Comparison of ENCODE assay signal across 12 cellular contexts in the genomic region with DNA sequence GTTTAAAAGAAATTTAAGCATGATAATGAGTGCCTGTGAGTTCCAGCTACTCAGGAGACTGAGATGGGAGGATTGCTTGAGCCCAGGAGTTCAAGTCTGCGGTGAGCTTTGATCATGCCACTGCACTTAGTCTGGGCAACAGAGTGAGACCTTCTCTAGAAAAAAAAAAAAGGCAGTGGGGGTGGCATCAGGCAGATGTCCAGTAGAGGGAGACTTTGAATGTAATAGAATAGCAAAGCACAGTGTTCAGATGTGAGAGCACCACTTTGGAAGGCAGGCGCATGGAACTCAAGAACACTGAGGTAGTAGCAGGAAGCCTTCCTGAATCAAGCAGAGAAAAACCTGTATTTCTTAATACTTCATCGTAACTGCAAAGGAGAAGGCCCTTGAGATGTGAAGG.
DNase-seq lines count a peak whose midpoint lies in the region; ATAC-seq, FAIRE-seq and TF ChIP-seq lines count a peak whose summit lies in the region.
"Had no signal": no experiment of that assay in that cellular context is flagged by ENCODE, and none has a peak within 500 bp of the region (broad histone marks: within the 10 kb centered on the region; RNA-seq: fewer than 3 reads in every experiment).

No MANE protein-coding gene starts in this region.

- no peak overlapping the region for H3K27ac Mint-ChIP-seq in activated T-helper 1 cell treated with anti-CD3 and anti-CD28 coated beads, Interleukin-12 subunit alpha, Interleukin-12 subunit beta, Interleukin-2, Interleukin-4 antibody, amounts not matched to agents 30 ng/mL and 10 ng/mL and 1 ng/mL, durations not matched to agents 14 hours and 24 hours and 36 hours
- no peak overlapping the region for H3K27ac Mint-ChIP-seq in CD4-positive, alpha-beta T cell

- H3K4me2 ChIP-seq in HepG2 (ENCODE audit: low read depth, low read length): no peak overlapping the region

- in situ Hi-C loops in HepG2 (cut with HindIII; ENCODE audit: extremely low pct_ligation_motif_present, low pct_unique_long_range_greater_than_20kb): no loop called here
- in situ Hi-C loops in astrocyte of the cerebellum (cut with HindIII; ENCODE audit: low sequenced_read_pairs): no loop called here

- H3K4me1 Mint-ChIP-seq in activated T-helper 1 cell treated with anti-CD3 and anti-CD28 coated beads, Interleukin-12 subunit alpha, Interleukin-12 subunit beta, Interleukin-2, Interleukin-4 antibody, amounts not matched to agents 30 ng/mL and 10 ng/mL and 1 ng/mL, durations not matched to agents 14 hours and 24 hours and 36 hours (ENCODE audit: low read depth): no peaks in the 10 kb centered on the region
- no peaks in the 10 kb centered on the region for H3K4me1 Mint-ChIP-seq in CD4-positive, alpha-beta T cell (ENCODE audit: low read depth)
- H3K4me1 Mint-ChIP-seq: naive B cell had no signal

- no peaks in the 10 kb centered on the region for H3K9me3 ChIP-seq in HepG2 (ENCODE audit: low read length)
- H3K9me3 ChIP-seq in right lobe of liver: no peaks in the 10 kb centered on the region
- no peaks in the 10 kb centered on the region for H3K9me3 ChIP-seq in effector memory CD4-positive, alpha-beta T cell (ENCODE audit: control insufficient read depth, low read length)
- H3K9me3 ChIP-seq in CD4-positive, alpha-beta T cell (ENCODE audit: control insufficient read depth, low read length): no peaks in the 10 kb centered on the region

- TF ChIP-seq CTCF in HepG2 (CRISPR knock-in tag; IDR thresholded peaks at IDR 0.05): peak; percentile 19; the same call in 1 of the 2 replicates
- TF ChIP-seq CTCF in right lobe of liver (IDR thresholded peaks at IDR 0.05): peak in 2 of 4 donors; percentile 7 to 17
- peak; percentile 18 for TF ChIP-seq CTCF in astrocyte of the cerebellum (IDR thresholded peaks at IDR 0.05; ENCODE audit: low read depth, low read length, missing control alignments)
- TF ChIP-seq CTCF in CD4-positive, alpha-beta T cell (IDR thresholded peaks at IDR 0.05): no peak

- H3K79me2 ChIP-seq in HepG2 (ENCODE audit: insufficient read depth, low read length): no peaks in the 10 kb centered on the region

- no peak overlapping the region for H3K4me3 Mint-ChIP-seq in activated T-helper 1 cell treated with anti-CD3 and anti-CD28 coated beads, Interleukin-12 subunit alpha, Interleukin-12 subunit beta, Interleukin-2, Interleukin-4 antibody, amounts not matched to agents 30 ng/mL and 10 ng/mL and 1 ng/mL, durations not matched to agents 14 hours and 24 hours and 36 hours
- H3K4me3 Mint-ChIP-seq in CD4-positive, alpha-beta T cell: no peak overlapping the region
- H3K4me3 Mint-ChIP-seq: naive B cell had no signal

- DNase-seq in HepG2 (ENCODE audit: low spot score) (peak; percentile 7), right lobe of liver (no peak), M059J (ENCODE audit: low read depth) (peak; percentile 10), astrocyte of the cerebellum (ENCODE audit: low read depth) (no peak), D341Med (ENCODE audit: low spot score) (no peak)
- DNase-seq in effector memory CD4-positive, alpha-beta T cell: no peak
- DNase-seq in activated T-helper 1 cell treated with anti-CD3 and anti-CD28 coated beads, Interleukin-12 subunit alpha, Interleukin-12 subunit beta, Interleukin-2, Interleukin-4 antibody, amounts not matched to agents 30 ng/mL and 10 ng/mL and 1 ng/mL, durations not matched to agents 14 hours and 24 hours and 36 hours (ENCODE audit: low spot score): no peak
- DNase-seq in CD4-positive, alpha-beta T cell: no peak
- DNase-seq: naive B cell, NCI-H510A treated with DMSO at 0.1 percent for 48 hours, T-helper 2 cell had no signal

- H3K9ac ChIP-seq in HepG2 (ENCODE audit: insufficient read depth, low read depth, low read length): no peak overlapping the region

- H3K36me3 ChIP-seq in HepG2 (replicated peaks in 1 of 2; ENCODE audit: control insufficient read depth in 1 of 2, insufficient read depth in 2 of 2, low read length in 2 of 2) (no peaks in the 10 kb centered on the region), right lobe of liver (no peaks in the 10 kb centered on the region)
- no peaks in the 10 kb centered on the region for H3K36me3 ChIP-seq in effector memory CD4-positive, alpha-beta T cell (ENCODE audit: control insufficient read depth, insufficient read depth, low read length)

- CTCF ChIA-PET in HepG2 (lab: Yijun Ruan, JAX; ENCODE audit: low intra/inter-chr PET ratio, low total read pairs): no interaction called here
- CTCF ChIA-PET in CD4-positive, alpha-beta T cell (lab: Charles Lee): no interaction called here

- H3K36me3 Mint-ChIP-seq in activated T-helper 1 cell treated with anti-CD3 and anti-CD28 coated beads, Interleukin-12 subunit alpha, Interleukin-12 subunit beta, Interleukin-2, Interleukin-4 antibody, amounts not matched to agents 30 ng/mL and 10 ng/mL and 1 ng/mL, durations not matched to agents 14 hours and 24 hours and 36 hours (ENCODE audit: low read depth): no peaks in the 10 kb centered on the region
- no peaks in the 10 kb centered on the region for H3K36me3 Mint-ChIP-seq in CD4-positive, alpha-beta T cell (ENCODE audit: low read depth)
- H3K36me3 Mint-ChIP-seq: naive B cell had no signal

- TF ChIP-seq RAD21 in HepG2 (CRISPR knock-in tag; IDR thresholded peaks at IDR 0.05): no peak

- H3K27me3 ChIP-seq in HepG2 (ENCODE audit: control insufficient read depth in 1 of 2, insufficient read depth in 2 of 2, low read length in 2 of 2): no peaks in the 10 kb centered on the region
- H3K27me3 ChIP-seq in right lobe of liver: no peaks in the 10 kb centered on the region
- H3K27me3 ChIP-seq in effector memory CD4-positive, alpha-beta T cell (replicated peaks; ENCODE audit: control insufficient read depth, insufficient read depth, low read length, poor library complexity, severe bottlenecking): no peaks in the 10 kb centered on the region
- H3K27me3 ChIP-seq in CD4-positive, alpha-beta T cell (ENCODE audit: control insufficient read depth, insufficient read depth, low read length): no peaks in the 10 kb centered on the region

- POLR2A ChIA-PET in HepG2 (lab: Yijun Ruan, JAX): no interaction called here
- POLR2A ChIA-PET in CD4-positive, alpha-beta T cell (lab: Charles Lee): no interaction called here

- no peak for TF ChIP-seq POLR2A in HepG2 (IDR thresholded peaks at IDR 0.05; ENCODE audit: insufficient read depth in 1 of 2, low read depth in 2 of 2, low read length in 2 of 2)
- TF ChIP-seq POLR2A in right lobe of liver (IDR thresholded peaks at IDR 0.05): no peak

- BruUV-seq in HepG2 (replicated peaks; lab: Mats Ljungman, UMichigan): no TSS peak

- no peaks in the 10 kb centered on the region for H3K4me1 ChIP-seq in HepG2 (ENCODE audit: insufficient read depth, low read length)
- H3K4me1 ChIP-seq in right lobe of liver: no peaks in the 10 kb centered on the region
- H3K4me1 ChIP-seq in effector memory CD4-positive, alpha-beta T cell (ENCODE audit: control insufficient read depth, insufficient read depth, low read length, poor library complexity, severe bottlenecking): no peaks in the 10 kb centered on the region

- intact Hi-C loops in HepG2 (cut with micrococcal nuclease; ENCODE audit: unreplicated experiment): no loop called here
- intact Hi-C loops in right lobe of liver (cut with DNase I): no loop called here
- intact Hi-C loops in activated T-helper 1 cell treated with anti-CD3 and anti-CD28 coated beads, Interleukin-12 subunit alpha, Interleukin-12 subunit beta, Interleukin-2, Interleukin-4 antibody, amounts not matched to agents 30 ng/mL and 10 ng/mL and 1 ng/mL, durations not matched to agents 14 hours and 24 hours and 36 hours (cut with micrococcal nuclease): no loop called here
- intact Hi-C loops in CD4-positive, alpha-beta T cell (cut with DNase I, micrococcal nuclease): no loop called here

- no peak overlapping the region for H3K4me3 ChIP-seq in HepG2 (replicated peaks in 1 of 3; ENCODE audit: insufficient read depth in 1 of 3, low read depth in 2 of 3, low read length in 3 of 3)
- no peak overlapping the region for H3K4me3 ChIP-seq in right lobe of liver
- H3K4me3 ChIP-seq in astrocyte of the cerebellum (ENCODE audit: low read depth, low read length): no peak overlapping the region
- H3K4me3 ChIP-seq in effector memory CD4-positive, alpha-beta T cell (ENCODE audit: insufficient read depth, low read depth, low read length, poor library complexity, severe bottlenecking): no peak overlapping the region

- H3K9me3 Mint-ChIP-seq in activated T-helper 1 cell treated with anti-CD3 and anti-CD28 coated beads, Interleukin-12 subunit alpha, Interleukin-12 subunit beta, Interleukin-2, Interleukin-4 antibody, amounts not matched to agents 30 ng/mL and 10 ng/mL and 1 ng/mL, durations not matched to agents 14 hours and 24 hours and 36 hours: no peaks in the 10 kb centered on the region
- peaks cover 9% of the 10 kb centered on the region for H3K9me3 Mint-ChIP-seq in CD4-positive, alpha-beta T cell

- FAIRE-seq in HepG2 (lab: Jason Lieb, UNC): no peak

- 22% methylated on average over 3 of the region's 3 CpGs for WGBS in HepG2 (ENCODE audit: low lambda C conversion rate)
- 65% methylated on average over 2 of the region's 3 CpGs for WGBS in right lobe of liver (ENCODE audit: insufficient coverage, low coverage, low lambda C conversion rate, missing lambda C conversion rate)

- no peak for TF ChIP-seq EP300 in HepG2 (IDR thresholded peaks at IDR 0.05; ENCODE audit: low read depth in 2 of 2, low read length in 2 of 2)
- no peak for TF ChIP-seq EP300 in HepG2 (CRISPR knock-in tag; IDR thresholded peaks at IDR 0.05; ENCODE audit: borderline replicate concordance)

- H3K27ac ChIP-seq in HepG2 (ENCODE audit: extremely low read length, insufficient read depth, low read length) (no peak overlapping the region), right lobe of liver (no peak overlapping the region)
- no peak overlapping the region for H3K27ac ChIP-seq in effector memory CD4-positive, alpha-beta T cell (ENCODE audit: insufficient read depth, low read length, poor library complexity, severe bottlenecking)
- no peak overlapping the region for H3K27ac ChIP-seq in CD4-positive, alpha-beta T cell (ENCODE audit: low read depth, low read length)
- H3K27ac ChIP-seq: epithelial cell of prostate had no signal

- no peaks in the 10 kb centered on the region for H4K20me1 ChIP-seq in HepG2 (ENCODE audit: insufficient read depth, low read length)

- peak; percentile 77 for ATAC-seq in HepG2
- no peak for ATAC-seq in right lobe of liver
- ATAC-seq in CD4-positive, alpha-beta T cell (ENCODE audit: poor library complexity): no peak

- H2AFZ ChIP-seq in HepG2 (ENCODE audit: low read length): no peak overlapping the region

- no peaks in the 10 kb centered on the region for H3K27me3 Mint-ChIP-seq in activated T-helper 1 cell treated with anti-CD3 and anti-CD28 coated beads, Interleukin-12 subunit alpha, Interleukin-12 subunit beta, Interleukin-2, Interleukin-4 antibody, amounts not matched to agents 30 ng/mL and 10 ng/mL and 1 ng/mL, durations not matched to agents 14 hours and 24 hours and 36 hours (ENCODE audit: insufficient read depth)
- H3K27me3 Mint-ChIP-seq in CD4-positive, alpha-beta T cell: no peaks in the 10 kb centered on the region
- H3K27me3 Mint-ChIP-seq: naive B cell had no signal

TF ChIP-seq in HepG2, 621 proteins besides CTCF, POLR2A, EP300 and RAD21 (continues in another document):
- TF ChIP-seq ZNF274 (CRISPR knock-in tag; IDR thresholded peaks at IDR 0.05) (no peak), ZNF629 (CRISPR knock-in tag; conservative IDR thresholded peaks at IDR 0.05) (no peak)

Comparison
In these comparisons a context has a peak if more than half of its experiments do, and no peak if none do; other contexts are left out.
1. DNase-seq: peak in HepG2 (single experiment) and M059J (single experiment); none in right lobe of liver (0 of 3), astrocyte of the cerebellum (single experiment), effector memory CD4-positive, alpha-beta T cell (0 of 3), activated T-helper 1 cell treated with anti-CD3 and anti-CD28 coated beads, Interleukin-12 subunit alpha, Interleukin-12 subunit beta, Interleukin-2, Interleukin-4 antibody, amounts not matched to agents 30 ng/mL and 10 ng/mL and 1 ng/mL, durations not matched to agents 14 hours and 24 hours and 36 hours (single experiment), CD4-positive, alpha-beta T cell (0 of 10) and D341Med (single experiment).